9 cellular contexts compared by ENCODE assay signal in the genomic region with DNA sequence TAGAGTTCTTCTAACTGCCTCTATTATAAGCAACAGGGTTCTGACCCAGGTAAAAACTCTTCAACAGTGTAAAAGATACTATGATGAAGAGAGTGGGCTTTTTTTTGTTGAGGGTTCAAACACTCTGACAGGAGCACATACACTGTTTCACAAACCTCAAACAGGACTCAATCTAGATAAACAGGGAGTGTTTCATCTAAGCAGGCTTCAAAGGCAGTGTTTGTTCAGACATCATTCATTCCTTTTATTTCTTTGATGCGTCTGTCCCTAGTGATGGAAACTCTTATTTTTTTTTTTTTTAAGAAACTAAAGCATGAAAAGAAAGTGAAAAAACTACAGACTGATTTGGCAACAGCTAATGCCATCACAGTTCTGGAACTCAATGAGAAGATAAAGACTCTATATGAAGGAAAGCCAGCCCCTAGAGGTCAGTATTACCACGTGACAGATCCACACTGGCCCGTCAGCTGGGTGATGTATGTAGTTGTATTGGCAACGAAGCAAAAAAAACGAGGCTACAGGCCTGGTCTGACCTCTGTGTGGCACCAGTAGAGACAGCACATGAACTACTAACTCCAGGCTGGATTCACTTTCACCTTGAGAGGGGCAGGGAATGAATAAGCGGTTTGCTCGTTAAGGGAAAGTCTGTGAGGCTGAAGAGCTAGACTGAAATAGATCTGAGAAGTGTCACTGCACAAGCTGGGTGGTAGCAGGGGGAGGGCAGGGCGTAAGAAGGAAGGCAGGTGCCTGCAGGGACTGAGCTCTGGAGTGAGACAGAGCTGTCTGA.
DNase-seq lines count a peak whose midpoint lies in the region; ATAC-seq and TF ChIP-seq lines count a peak whose summit lies in the region.
"Had no signal": no experiment of that assay in that cellular context is flagged by ENCODE, and none has a peak within 500 bp of the region (broad histone marks: within the 10 kb centered on the region; RNA-seq: fewer than 3 reads in every experiment).

No MANE protein-coding gene starts in this region.

- H3K27ac ChIP-seq in C4-2B (peak overlapping the region; percentile 22; the same call in 1 of the 2 replicates), VCaP (peak overlapping the region; percentile 40), fibroblast of lung (ENCODE audit: insufficient read depth, low read length) (no peak overlapping the region), neural progenitor cell (no peak overlapping the region), ascending aorta (no peak overlapping the region)

- H3K4me3 ChIP-seq in fibroblast of lung (replicated peaks in 1 of 4; ENCODE audit: control extremely low read depth in 1 of 4, insufficient read depth in 1 of 4, low read depth in 3 of 4, low read length in 4 of 4) (peak overlapping the region in 1 of 4 experiments; percentile 14), neural progenitor cell (no peak overlapping the region), ascending aorta (no peak overlapping the region)

- no peaks in the 10 kb centered on the region for H3K27me3 Mint-ChIP-seq in neural progenitor cell (ENCODE audit: insufficient read depth, low read depth)

- TF ChIP-seq CTCF in C4-2B (conservative IDR thresholded peaks at IDR 0.05) = peak; percentile 79
- TF ChIP-seq CTCF in VCaP (conservative IDR thresholded peaks at IDR 0.05) = peak; percentile 62
- peak; percentile 13 to 28 for TF ChIP-seq CTCF in fibroblast of lung (conservative IDR thresholded peaks at IDR 0.05 in 1 of 2, IDR thresholded peaks at IDR 0.05 in 1 of 2; ENCODE audit: low read depth in 1 of 2, low read length in 2 of 2)
- TF ChIP-seq CTCF in neural progenitor cell (IDR thresholded peaks at IDR 0.05) = peak; percentile 52
- peak in 1 of 3 experiments; percentile 10 for TF ChIP-seq CTCF in ascending aorta (IDR thresholded peaks at IDR 0.05)

- peaks cover 9% of the 10 kb centered on the region for H3K4me1 Mint-ChIP-seq in neural progenitor cell

- H4K20me1 ChIP-seq in fibroblast of lung (ENCODE audit: control insufficient read depth, extremely low read depth, insufficient read depth, low read length) (no peaks in the 10 kb centered on the region), neural progenitor cell (ENCODE audit: low read depth) (no peaks in the 10 kb centered on the region)

- DNase-seq in NCI-H1694 treated with DMSO at 0.1 percent for 48 hours (lab: John Stamatoyannopoulos, UW) = peak; percentile 22
- DNase-seq in fibroblast of lung (ENCODE audit: low read depth in 2 of 2) = peak; percentile 56 to 78
- peak; percentile 71 for DNase-seq in neural progenitor cell (ENCODE audit: low spot score)
- DNase-seq in ascending aorta (ENCODE audit: low spot score in 2 of 2) = no peak

- no peak overlapping the region for H3K4me3 Mint-ChIP-seq in neural progenitor cell
- H3K4me3 Mint-ChIP-seq: T-helper 1 cell treated with Interleukin-12 subunit alpha and Interleukin-12 subunit beta and Interleukin-4 antibody, amounts not matched to agents 30 μg/mL and 1 μg/mL, for 36 hours had no signal

- H3K9ac ChIP-seq in fibroblast of lung (ENCODE audit: insufficient read depth, low read length) (no peak overlapping the region), neural progenitor cell (no peak overlapping the region)

- no peaks in the 10 kb centered on the region for H3K36me3 ChIP-seq in fibroblast of lung (ENCODE audit: control insufficient read depth, insufficient read depth, low read length)
- H3K36me3 ChIP-seq in neural progenitor cell = no peaks in the 10 kb centered on the region
- no peaks in the 10 kb centered on the region for H3K36me3 ChIP-seq in ascending aorta

- H3K27me3 ChIP-seq in fibroblast of lung (ENCODE audit: control insufficient read depth, insufficient read depth, low read length) (no peaks in the 10 kb centered on the region), neural progenitor cell (no peaks in the 10 kb centered on the region), ascending aorta (no peaks in the 10 kb centered on the region)

- H3K4me2 ChIP-seq in fibroblast of lung (ENCODE audit: extremely low read depth, insufficient read depth, low read length) (no peak overlapping the region), neural progenitor cell (no peak overlapping the region)

- H3K9me3 ChIP-seq in fibroblast of lung (ENCODE audit: control insufficient read depth, insufficient read depth, low read depth, low read length) (no peaks in the 10 kb centered on the region), neural progenitor cell (ENCODE audit: low read depth) (no peaks in the 10 kb centered on the region), ascending aorta (no peaks in the 10 kb centered on the region)

- H3K79me2 ChIP-seq in fibroblast of lung (ENCODE audit: control insufficient read depth, insufficient read depth, low read length) (no peaks in the 10 kb centered on the region), neural progenitor cell (ENCODE audit: low read depth) (no peaks in the 10 kb centered on the region)

- H3K4me1 ChIP-seq in fibroblast of lung (ENCODE audit: control insufficient read depth, extremely low read depth, insufficient read depth, low read length) = peaks cover 4% of the 10 kb centered on the region
- no peaks in the 10 kb centered on the region for H3K4me1 ChIP-seq in neural progenitor cell
- peaks cover 0 to 11% of the 10 kb centered on the region in 2 donors for H3K4me1 ChIP-seq in ascending aorta

- ATAC-seq in GM18517 (IDR thresholded peaks at IDR 0.05; ENCODE audit: unreplicated experiment) (peak; percentile 92), HG02852 (IDR thresholded peaks at IDR 0.05; ENCODE audit: unreplicated experiment) (peak; percentile 83)

- no peaks in the 10 kb centered on the region for H3F3A ChIP-seq in neural progenitor cell (ENCODE audit: low read depth)

- no peaks in the 10 kb centered on the region for H3K36me3 Mint-ChIP-seq in neural progenitor cell

- peak overlapping the region; percentile 57 for H2AFZ ChIP-seq in fibroblast of lung (ENCODE audit: low read length)
- H2AFZ ChIP-seq in neural progenitor cell (replicated peaks) = no peak overlapping the region

- H3K9me3 Mint-ChIP-seq in neural progenitor cell = no peaks in the 10 kb centered on the region
- H3K9me3 Mint-ChIP-seq: T-helper 1 cell treated with Interleukin-12 subunit alpha and Interleukin-12 subunit beta and Interleukin-4 antibody, amounts not matched to agents 30 μg/mL and 1 μg/mL, for 36 hours had no signal

- no peak overlapping the region for H3K27ac Mint-ChIP-seq in neural progenitor cell
- H3K27ac Mint-ChIP-seq: T-helper 1 cell treated with Interleukin-12 subunit alpha and Interleukin-12 subunit beta and Interleukin-4 antibody, amounts not matched to agents 30 μg/mL and 1 μg/mL, for 36 hours had no signal

- intact Hi-C loops in ascending aorta (cut with DNase I) = loop anchor here (5.0 to 10.0 kb wide), 2 partner anchors 209 to 327 kb away; a partner anchor contains a TSS

Comparison
In these comparisons a context has a peak if more than half of its experiments do, and no peak if none do; other contexts are left out.
1. H3K27ac ChIP-seq: peak in C4-2B (single experiment) and VCaP (single experiment); none in fibroblast of lung (single experiment), neural progenitor cell (single experiment) and ascending aorta (0 of 2).
2. DNase-seq: peak in NCI-H1694 treated with DMSO at 0.1 percent for 48 hours (single experiment), fibroblast of lung (2 of 2) and neural progenitor cell (single experiment); none in ascending aorta (0 of 2).